Comparison of ENCODE assay signal across 1 cellular context in the genomic region with DNA sequence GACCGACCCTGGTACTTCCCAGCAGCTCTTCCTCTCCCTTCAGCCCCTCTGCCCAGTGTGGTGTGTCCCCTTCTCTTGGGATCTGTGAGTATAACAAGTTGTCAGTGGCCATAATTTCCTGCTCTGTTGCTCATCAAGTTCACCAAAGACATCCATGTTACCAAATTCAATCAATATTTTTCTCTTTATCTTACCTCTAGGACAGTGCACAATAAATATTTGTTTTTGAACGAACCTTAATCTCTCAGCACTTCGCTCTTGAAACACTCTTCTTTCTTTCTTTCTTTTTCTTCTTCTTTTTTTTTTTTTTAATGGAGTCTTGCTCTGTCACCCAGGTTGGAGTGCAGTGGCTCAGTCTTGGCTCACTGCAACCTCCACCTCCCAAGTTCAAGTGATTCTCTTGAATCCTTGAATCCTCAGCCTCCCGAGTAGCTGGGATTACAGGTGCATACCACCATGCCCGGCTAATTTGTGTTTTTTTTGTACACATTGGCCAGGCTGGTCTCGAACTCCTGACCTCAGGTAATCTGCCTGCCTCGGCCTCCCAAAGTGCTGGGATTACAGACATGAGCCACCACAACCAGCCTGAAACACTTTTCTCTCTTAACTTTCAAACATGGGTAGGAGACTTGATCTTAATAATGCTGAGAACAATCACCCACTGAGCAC.
TF ChIP-seq lines count a peak whose summit lies in the region.

No MANE protein-coding gene starts in this region.

TF ChIP-seq in HepG2, 621 proteins besides CTCF, POLR2A, EP300 and RAD21 (continued from another document and continues in another):
- TF ChIP-seq AFF4 (CRISPR knock-in tag; IDR thresholded peaks at IDR 0.05) (no peak), JDP2 (CRISPR knock-in tag; IDR thresholded peaks at IDR 0.05; ENCODE audit: borderline replicate concordance) (no peak), DNMT3B (CRISPR knock-in tag; conservative IDR thresholded peaks at IDR 0.05) (no peak), YEATS2 (CRISPR knock-in tag; IDR thresholded peaks at IDR 0.05; ENCODE audit: borderline replicate concordance) (no peak), NPAS2 (CRISPR knock-in tag; IDR thresholded peaks at IDR 0.05; ENCODE audit: borderline replicate concordance) (no peak), ZNF362 (CRISPR knock-in tag; IDR thresholded peaks at IDR 0.05; ENCODE audit: borderline replicate concordance) (peak; percentile 50; the same call in 1 of the 2 replicates), SNRNP70 (IDR thresholded peaks at IDR 0.05; ENCODE audit: low read depth, low read length) (no peak), ZNF770 (CRISPR knock-in tag; IDR thresholded peaks at IDR 0.05) (no peak), ZBTB21 (CRISPR knock-in tag; IDR thresholded peaks at IDR 0.05) (no peak), ZNF878 (CRISPR knock-in tag; IDR thresholded peaks at IDR 0.05) (no peak), U2AF1 (optimal IDR thresholded peaks at IDR 0.05; ENCODE audit: low read depth, low read length) (no peak), CC2D1A (CRISPR knock-in tag; IDR thresholded peaks at IDR 0.05) (no peak), NR2C2 (CRISPR knock-in tag; IDR thresholded peaks at IDR 0.05; ENCODE audit: borderline replicate concordance) (no peak), NCOR1 (IDR thresholded peaks at IDR 0.05; ENCODE audit: borderline replicate concordance, low read length) (no peak), ZNF44 (CRISPR knock-in tag; IDR thresholded peaks at IDR 0.05) (no peak), TARDBP (CRISPR knock-in tag; IDR thresholded peaks at IDR 0.05) (no peak), ZNF543 (CRISPR knock-in tag; IDR thresholded peaks at IDR 0.05) (no peak), DNMT1 (CRISPR knock-in tag; IDR thresholded peaks at IDR 0.05) (no peak), ZNF850 (CRISPR knock-in tag; conservative IDR thresholded peaks at IDR 0.05) (no peak), MTA1 (CRISPR knock-in tag; IDR thresholded peaks at IDR 0.05; ENCODE audit: borderline replicate concordance) (no peak), ZNF160 (CRISPR knock-in tag; IDR thresholded peaks at IDR 0.05) (no peak), MBNL3 (CRISPR knock-in tag; conservative IDR thresholded peaks at IDR 0.05) (no peak), ESRRA (CRISPR knock-in tag; IDR thresholded peaks at IDR 0.05; ENCODE audit: low read depth) (no peak), TAF15 (IDR thresholded peaks at IDR 0.05; ENCODE audit: low read depth, low read length, poor library complexity, severe bottlenecking) (no peak), MXD4 (CRISPR knock-in tag; IDR thresholded peaks at IDR 0.05) (no peak), TEAD2 (CRISPR knock-in tag; IDR thresholded peaks at IDR 0.05) (no peak), ZNF143 (CRISPR knock-in tag; IDR thresholded peaks at IDR 0.05) (no peak), TCF7 (IDR thresholded peaks at IDR 0.05; ENCODE audit: low read depth) (no peak), CREM (IDR thresholded peaks at IDR 0.05) (no peak; the same call in 1 of the 2 replicates), CREM (CRISPR knock-in tag; IDR thresholded peaks at IDR 0.05) (no peak), ZNF709 (CRISPR knock-in tag; IDR thresholded peaks at IDR 0.05) (no peak), MZF1 (CRISPR knock-in tag; IDR thresholded peaks at IDR 0.05; ENCODE audit: borderline replicate concordance) (no peak), MTF1 (CRISPR knock-in tag; IDR thresholded peaks at IDR 0.05) (no peak), MEIS2 (CRISPR knock-in tag; IDR thresholded peaks at IDR 0.05) (no peak), ZBTB3 (CRISPR knock-in tag; IDR thresholded peaks at IDR 0.05; ENCODE audit: borderline replicate concordance, low read depth) (no peak), ZNF460 (CRISPR knock-in tag; IDR thresholded peaks at IDR 0.05; ENCODE audit: borderline replicate concordance) (peak; percentile 58; the same call in 1 of the 2 replicates), ZNF333 (CRISPR knock-in tag; IDR thresholded peaks at IDR 0.05; ENCODE audit: borderline replicate concordance) (no peak), ZMYM3 (CRISPR knock-in tag; IDR thresholded peaks at IDR 0.05) (peak; percentile 58; the same call in 1 of the 2 replicates), ZZZ3 (CRISPR knock-in tag; IDR thresholded peaks at IDR 0.05; ENCODE audit: borderline replicate concordance) (no peak)
- TF ChIP-seq, protein P1, sequence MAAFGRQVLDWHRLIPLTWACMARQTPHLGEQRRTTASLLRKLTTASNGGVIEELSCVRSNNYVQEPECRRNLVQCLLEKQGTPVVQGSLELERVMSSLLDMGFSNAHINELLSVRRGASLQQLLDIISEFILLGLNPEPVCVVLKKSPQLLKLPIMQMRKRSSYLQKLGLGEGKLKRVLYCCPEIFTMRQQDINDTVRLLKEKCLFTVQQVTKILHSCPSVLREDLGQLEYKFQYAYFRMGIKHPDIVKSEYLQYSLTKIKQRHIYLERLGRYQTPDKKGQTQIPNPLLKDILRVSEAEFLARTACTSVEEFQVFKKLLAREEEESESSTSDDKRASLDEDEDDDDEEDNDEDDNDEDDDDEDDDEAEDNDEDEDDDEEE (CRISPR knock-in tag; IDR thresholded peaks at IDR 0.05): no peak
- TF ChIP-seq, protein P2, sequence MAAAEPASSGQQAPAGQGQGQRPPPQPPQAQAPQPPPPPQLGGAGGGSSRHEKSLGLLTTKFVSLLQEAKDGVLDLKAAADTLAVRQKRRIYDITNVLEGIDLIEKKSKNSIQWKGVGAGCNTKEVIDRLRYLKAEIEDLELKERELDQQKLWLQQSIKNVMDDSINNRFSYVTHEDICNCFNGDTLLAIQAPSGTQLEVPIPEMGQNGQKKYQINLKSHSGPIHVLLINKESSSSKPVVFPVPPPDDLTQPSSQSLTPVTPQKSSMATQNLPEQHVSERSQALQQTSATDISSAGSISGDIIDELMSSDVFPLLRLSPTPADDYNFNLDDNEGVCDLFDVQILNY (CRISPR knock-in tag; conservative IDR thresholded peaks at IDR 0.05): no peak
- TF ChIP-seq, protein P3, sequence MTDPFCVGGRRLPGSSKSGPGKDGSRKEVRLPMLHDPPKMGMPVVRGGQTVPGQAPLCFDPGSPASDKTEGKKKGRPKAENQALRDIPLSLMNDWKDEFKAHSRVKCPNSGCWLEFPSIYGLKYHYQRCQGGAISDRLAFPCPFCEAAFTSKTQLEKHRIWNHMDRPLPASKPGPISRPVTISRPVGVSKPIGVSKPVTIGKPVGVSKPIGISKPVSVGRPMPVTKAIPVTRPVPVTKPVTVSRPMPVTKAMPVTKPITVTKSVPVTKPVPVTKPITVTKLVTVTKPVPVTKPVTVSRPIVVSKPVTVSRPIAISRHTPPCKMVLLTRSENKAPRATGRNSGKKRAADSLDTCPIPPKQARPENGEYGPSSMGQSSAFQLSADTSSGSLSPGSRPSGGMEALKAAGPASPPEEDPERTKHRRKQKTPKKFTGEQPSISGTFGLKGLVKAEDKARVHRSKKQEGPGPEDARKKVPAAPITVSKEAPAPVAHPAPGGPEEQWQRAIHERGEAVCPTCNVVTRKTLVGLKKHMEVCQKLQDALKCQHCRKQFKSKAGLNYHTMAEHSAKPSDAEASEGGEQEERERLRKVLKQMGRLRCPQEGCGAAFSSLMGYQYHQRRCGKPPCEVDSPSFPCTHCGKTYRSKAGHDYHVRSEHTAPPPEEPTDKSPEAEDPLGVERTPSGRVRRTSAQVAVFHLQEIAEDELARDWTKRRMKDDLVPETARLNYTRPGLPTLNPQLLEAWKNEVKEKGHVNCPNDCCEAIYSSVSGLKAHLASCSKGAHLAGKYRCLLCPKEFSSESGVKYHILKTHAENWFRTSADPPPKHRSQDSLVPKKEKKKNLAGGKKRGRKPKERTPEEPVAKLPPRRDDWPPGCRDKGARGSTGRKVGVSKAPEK (CRISPR knock-in tag; IDR thresholded peaks at IDR 0.05; ENCODE audit: borderline replicate concordance): no peak
- TF ChIP-seq, protein P4, sequence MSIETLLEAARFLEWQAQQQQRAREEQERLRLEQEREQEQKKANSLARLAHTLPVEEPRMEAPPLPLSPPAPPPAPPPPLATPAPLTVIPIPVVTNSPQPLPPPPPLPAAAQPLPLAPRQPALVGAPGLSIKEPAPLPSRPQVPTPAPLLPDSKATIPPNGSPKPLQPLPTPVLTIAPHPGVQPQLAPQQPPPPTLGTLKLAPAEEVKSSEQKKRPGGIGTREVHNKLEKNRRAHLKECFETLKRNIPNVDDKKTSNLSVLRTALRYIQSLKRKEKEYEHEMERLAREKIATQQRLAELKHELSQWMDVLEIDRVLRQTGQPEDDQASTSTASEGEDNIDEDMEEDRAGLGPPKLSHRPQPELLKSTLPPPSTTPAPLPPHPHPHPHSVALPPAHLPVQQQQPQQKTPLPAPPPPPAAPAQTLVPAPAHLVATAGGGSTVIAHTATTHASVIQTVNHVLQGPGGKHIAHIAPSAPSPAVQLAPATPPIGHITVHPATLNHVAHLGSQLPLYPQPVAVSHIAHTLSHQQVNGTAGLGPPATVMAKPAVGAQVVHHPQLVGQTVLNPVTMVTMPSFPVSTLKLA (IDR thresholded peaks at IDR 0.05): no peak
- TF ChIP-seq, protein P5, sequence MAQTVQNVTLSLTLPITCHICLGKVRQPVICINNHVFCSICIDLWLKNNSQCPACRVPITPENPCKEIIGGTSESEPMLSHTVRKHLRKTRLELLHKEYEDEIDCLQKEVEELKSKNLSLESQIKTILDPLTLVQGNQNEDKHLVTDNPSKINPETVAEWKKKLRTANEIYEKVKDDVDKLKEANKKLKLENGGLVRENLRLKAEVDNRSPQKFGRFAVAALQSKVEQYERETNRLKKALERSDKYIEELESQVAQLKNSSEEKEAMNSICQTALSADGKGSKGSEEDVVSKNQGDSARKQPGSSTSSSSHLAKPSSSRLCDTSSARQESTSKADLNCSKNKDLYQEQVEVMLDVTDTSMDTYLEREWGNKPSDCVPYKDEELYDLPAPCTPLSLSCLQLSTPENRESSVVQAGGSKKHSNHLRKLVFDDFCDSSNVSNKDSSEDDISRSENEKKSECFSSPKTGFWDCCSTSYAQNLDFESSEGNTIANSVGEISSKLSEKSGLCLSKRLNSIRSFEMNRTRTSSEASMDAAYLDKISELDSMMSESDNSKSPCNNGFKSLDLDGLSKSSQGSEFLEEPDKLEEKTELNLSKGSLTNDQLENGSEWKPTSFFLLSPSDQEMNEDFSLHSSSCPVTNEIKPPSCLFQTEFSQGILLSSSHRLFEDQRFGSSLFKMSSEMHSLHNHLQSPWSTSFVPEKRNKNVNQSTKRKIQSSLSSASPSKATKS (CRISPR knock-in tag; IDR thresholded peaks at IDR 0.05): no peak
